ENCODE assay signal across 1 cellular context in genomic region chr1:168755800-168756418, GRCh38.
TF ChIP-seq lines count a peak whose summit lies in the region.

No MANE protein-coding gene starts in this region.

TF ChIP-seq in H1, 55 proteins besides CTCF, POLR2A, EP300 and RAD21 (continued from another document):
- TF ChIP-seq GABPA (IDR thresholded peaks at IDR 0.05; ENCODE audit: borderline replicate concordance, insufficient read depth, low read length) (no peak), SUZ12 (IDR thresholded peaks at IDR 0.05; ENCODE audit: low read length) (no peak), ATF2 (IDR thresholded peaks at IDR 0.05; ENCODE audit: low read length) (no peak), KDM1A (IDR thresholded peaks at IDR 0.05; ENCODE audit: borderline replicate concordance, low read length) (no peak), NRF1 (IDR thresholded peaks at IDR 0.05; ENCODE audit: low read depth, low read length) (no peak), BCL11A (IDR thresholded peaks at IDR 0.05; ENCODE audit: low read depth in 2 of 2, low read length in 2 of 2) (no peak), KDM5A (IDR thresholded peaks at IDR 0.05; ENCODE audit: low read length) (no peak), SIX5 (IDR thresholded peaks at IDR 0.05; ENCODE audit: low read depth, low read length) (no peak), POLR2AphosphoS5 (IDR thresholded peaks at IDR 0.05; ENCODE audit: low read depth, low read length) (no peak), NANOG (IDR thresholded peaks at IDR 0.05; ENCODE audit: insufficient read depth, low read depth, low read length, poor library complexity, severe bottlenecking) (no peak)
